ENCODE assay signal across 11 cellular contexts in the genomic region with DNA sequence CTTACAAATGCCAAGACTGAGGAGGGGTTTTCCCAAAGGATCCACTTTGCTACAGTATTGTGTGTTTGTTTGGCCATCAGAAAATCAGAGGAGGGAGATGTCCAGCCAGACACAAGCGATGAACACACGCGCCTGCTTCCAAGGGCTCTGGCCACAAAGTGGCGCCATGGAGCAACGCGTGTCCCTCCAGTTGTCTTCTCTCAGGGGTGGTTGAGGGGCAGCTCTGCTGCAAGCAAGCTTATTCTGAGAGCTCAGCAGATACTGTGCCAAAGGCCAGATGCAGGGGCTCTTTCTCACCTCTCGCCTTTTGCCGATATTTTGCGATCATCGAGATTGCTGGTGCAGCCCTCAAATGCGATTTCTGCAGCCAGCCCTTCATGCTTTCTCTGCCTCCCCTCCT.
DNase-seq lines count a peak whose midpoint lies in the region; ATAC-seq and TF ChIP-seq lines count a peak whose summit lies in the region.
"Had no signal": no experiment of that assay in that cellular context is flagged by ENCODE, and none has a peak within 500 bp of the region (broad histone marks: within the 10 kb centered on the region; RNA-seq: fewer than 3 reads in every experiment).

No MANE protein-coding gene starts in this region.

- DNase-seq in GM12864 (ENCODE audit: low read depth) (no peak), NCI-H2196 (lab: John Stamatoyannopoulos, UW; ENCODE audit: unreplicated experiment) (peak; percentile 58), fibroblast of gingiva (ENCODE audit: low read depth) (peak; percentile 14), osteocyte (ENCODE audit: extremely low spot score, unreplicated experiment) (no peak), SIG-M5 (lab: John Stamatoyannopoulos, UW) (no peak)
- DNase-seq: activated CD4-positive, alpha-beta memory T cell treated with anti-CD3 and anti-CD28 coated beads for 36 hours; effector CD4-positive, alpha-beta T cell; stimulated activated naive B cell treated with anti-CD40 and anti-IgM and Interleukin-4, amounts not matched to agents 10 μg/mL and 1 μg/mL and 100 μg/mL, for 72 hours had no signal

- H3K4me3 Mint-ChIP-seq in osteocyte (ENCODE audit: unreplicated experiment) = no peak overlapping the region
- H3K4me3 Mint-ChIP-seq: activated CD4-positive, alpha-beta memory T cell treated with anti-CD3 and anti-CD28 coated beads for 36 hours; stimulated activated naive B cell treated with anti-CD40 and anti-IgM and Interleukin-4, amounts not matched to agents 10 μg/mL and 1 μg/mL and 100 μg/mL, for 72 hours had no signal

- H3K4me1 Mint-ChIP-seq in osteocyte (ENCODE audit: unreplicated experiment) = peaks cover 2% of the 10 kb centered on the region
- H3K4me1 Mint-ChIP-seq: stimulated activated naive B cell treated with anti-CD40 and anti-IgM and Interleukin-4, amounts not matched to agents 10 μg/mL and 1 μg/mL and 100 μg/mL, for 72 hours had no signal

- H3K4me3 ChIP-seq in GM12864 (ENCODE audit: low read depth, low read length) = no peak overlapping the region

- no peaks in the 10 kb centered on the region for H3K27me3 Mint-ChIP-seq in osteocyte (ENCODE audit: unreplicated experiment)

- ATAC-seq in GM18517 (IDR thresholded peaks at IDR 0.05; ENCODE audit: unreplicated experiment) (no peak), HG02623 (IDR thresholded peaks at IDR 0.05; ENCODE audit: unreplicated experiment) (no peak), HG03095 (IDR thresholded peaks at IDR 0.05; ENCODE audit: unreplicated experiment) (no peak)
- ATAC-seq: stimulated activated naive B cell treated with anti-CD40 and anti-IgM and Interleukin-4, amounts not matched to agents 10 μg/mL and 1 μg/mL and 100 μg/mL, for 72 hours had no signal

- H3K9me3 Mint-ChIP-seq in osteocyte (ENCODE audit: unreplicated experiment) = no peaks in the 10 kb centered on the region
- H3K9me3 Mint-ChIP-seq: activated CD4-positive, alpha-beta memory T cell treated with anti-CD3 and anti-CD28 coated beads for 36 hours; stimulated activated naive B cell treated with anti-CD40 and anti-IgM and Interleukin-4, amounts not matched to agents 10 μg/mL and 1 μg/mL and 100 μg/mL, for 72 hours had no signal

- no peaks in the 10 kb centered on the region for H3K36me3 Mint-ChIP-seq in osteocyte (ENCODE audit: unreplicated experiment)
- H3K36me3 Mint-ChIP-seq: activated CD4-positive, alpha-beta memory T cell treated with anti-CD3 and anti-CD28 coated beads for 36 hours; stimulated activated naive B cell treated with anti-CD40 and anti-IgM and Interleukin-4, amounts not matched to agents 10 μg/mL and 1 μg/mL and 100 μg/mL, for 72 hours had no signal

- TF ChIP-seq CTCF in GM12864 (IDR thresholded peaks at IDR 0.05; ENCODE audit: low read depth, low read length, missing control alignments) = peak; percentile 51
- peak; percentile 38 for TF ChIP-seq CTCF in osteocyte (IDR thresholded peaks at IDR 0.05)

- no peak overlapping the region for H3K27ac Mint-ChIP-seq in osteocyte (ENCODE audit: unreplicated experiment)
- H3K27ac Mint-ChIP-seq: activated CD4-positive, alpha-beta memory T cell treated with anti-CD3 and anti-CD28 coated beads for 36 hours; stimulated activated naive B cell treated with anti-CD40 and anti-IgM and Interleukin-4, amounts not matched to agents 10 μg/mL and 1 μg/mL and 100 μg/mL, for 72 hours had no signal

Comparison
In these comparisons a context has a peak if more than half of its experiments do, and no peak if none do; other contexts are left out.
1. DNase-seq: peak in NCI-H2196 (single experiment) and fibroblast of gingiva (single experiment); none in GM12864 (single experiment), osteocyte (single experiment) and SIG-M5 (single experiment).